ENCODE assay signal across 26 cellular contexts in the genomic region with DNA sequence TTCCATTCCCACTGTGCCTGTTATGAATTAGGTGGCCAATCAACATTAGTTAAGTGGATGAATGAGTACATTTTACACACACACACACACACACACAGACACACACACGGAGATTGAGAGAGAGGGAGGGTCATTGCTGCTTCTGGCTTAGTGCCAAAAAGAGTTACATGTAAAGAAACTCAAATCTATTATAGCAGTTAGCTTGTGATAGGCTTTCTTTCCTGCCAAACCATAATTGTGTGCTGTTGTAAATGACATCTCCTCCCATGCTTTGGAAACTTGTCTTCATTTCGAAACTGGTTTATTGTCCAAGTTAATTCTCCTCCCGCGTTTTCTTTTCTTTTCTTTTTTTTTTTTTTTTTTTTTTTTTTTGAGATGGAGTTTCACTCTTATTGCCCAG. TPM values are rescaled to one million over a fixed set of nuclear protein-coding genes. Genes with fewer than 3 reads are reported as not detected.
"Had no signal": no experiment of that assay in that cellular context is flagged by ENCODE, and none has a peak within 500 bp of the region (broad histone marks: within the 10 kb centered on the region; RNA-seq: fewer than 3 reads in every experiment).

No MANE protein-coding gene starts in this region.

- H3K36me3 ChIP-seq: right atrium auricular region, stomach, thoracic aorta had no signal

- H3K27ac Mint-ChIP-seq: natural killer cell had no signal

- H3K36me3 Mint-ChIP-seq: natural killer cell had no signal

- H3K4me1 Mint-ChIP-seq: natural killer cell, neural crest cell had no signal

- H3K4me1 ChIP-seq: right atrium auricular region, stomach had no signal

- H3K9me3 ChIP-seq: right atrium auricular region, stomach, thoracic aorta had no signal

- FAIRE-seq: kidney, small intestine had no signal

- H3K27ac ChIP-seq: dorsolateral prefrontal cortex, hepatocyte, stomach, thoracic aorta had no signal

- ATAC-seq: left cardiac atrium, natural killer cell had no signal

- H2AFZ ChIP-seq: hepatocyte had no signal

- H3K9me3 Mint-ChIP-seq: neural crest cell had no signal

- H3K79me2 ChIP-seq: hepatocyte had no signal

- H3K4me3 ChIP-seq: dorsolateral prefrontal cortex, hepatocyte, right atrium auricular region, stomach, thoracic aorta had no signal

- H3K4me2 ChIP-seq: hepatocyte had no signal

- H3K4me3 Mint-ChIP-seq: natural killer cell, neural crest cell had no signal

- H3K27me3 ChIP-seq: hepatocyte, right atrium auricular region, stomach had no signal

- DNase-seq: cortex of kidney; dorsolateral prefrontal cortex; effector CD8-positive, alpha-beta T cell; foreskin melanocyte; head of caudate nucleus; kidney; left cardiac atrium; natural killer cell; posterior cingulate gyrus; small intestine; stimulated activated CD4-positive, alpha-beta T cell treated with anti-CD3 and anti-CD28 coated beads, Interleukin-12 subunit alpha, Interleukin-12 subunit beta, amount 100 ng/mL, for 4 hours; stimulated activated naive CD4-positive, alpha-beta T cell; stomach; substantia nigra; trophoblast cell had no signal

RNA-seq across cellular contexts. Expression of a gene that starts 1.4 kb away (rescaled TPM):
- total RNA-seq: dorsolateral prefrontal cortex, hepatocyte, kidney, left cardiac atrium, lower leg skin, mucosa of gallbladder, myocyte, natural killer cell, neural crest cell, osteocyte, pulmonary artery endothelial cell, right atrium auricular region, stomach, thoracic aorta, urinary bladder had no signal
- polyA plus RNA-seq: esophagus, hepatocyte, small intestine, stomach, urinary bladder had no signal

RNA-seq across cellular contexts. Expression of a gene that starts 36.3 kb away (rescaled TPM):
- total RNA-seq: pulmonary artery endothelial cell had no signal
